ENCODE assay signal across 2 cellular contexts in the genomic region with DNA sequence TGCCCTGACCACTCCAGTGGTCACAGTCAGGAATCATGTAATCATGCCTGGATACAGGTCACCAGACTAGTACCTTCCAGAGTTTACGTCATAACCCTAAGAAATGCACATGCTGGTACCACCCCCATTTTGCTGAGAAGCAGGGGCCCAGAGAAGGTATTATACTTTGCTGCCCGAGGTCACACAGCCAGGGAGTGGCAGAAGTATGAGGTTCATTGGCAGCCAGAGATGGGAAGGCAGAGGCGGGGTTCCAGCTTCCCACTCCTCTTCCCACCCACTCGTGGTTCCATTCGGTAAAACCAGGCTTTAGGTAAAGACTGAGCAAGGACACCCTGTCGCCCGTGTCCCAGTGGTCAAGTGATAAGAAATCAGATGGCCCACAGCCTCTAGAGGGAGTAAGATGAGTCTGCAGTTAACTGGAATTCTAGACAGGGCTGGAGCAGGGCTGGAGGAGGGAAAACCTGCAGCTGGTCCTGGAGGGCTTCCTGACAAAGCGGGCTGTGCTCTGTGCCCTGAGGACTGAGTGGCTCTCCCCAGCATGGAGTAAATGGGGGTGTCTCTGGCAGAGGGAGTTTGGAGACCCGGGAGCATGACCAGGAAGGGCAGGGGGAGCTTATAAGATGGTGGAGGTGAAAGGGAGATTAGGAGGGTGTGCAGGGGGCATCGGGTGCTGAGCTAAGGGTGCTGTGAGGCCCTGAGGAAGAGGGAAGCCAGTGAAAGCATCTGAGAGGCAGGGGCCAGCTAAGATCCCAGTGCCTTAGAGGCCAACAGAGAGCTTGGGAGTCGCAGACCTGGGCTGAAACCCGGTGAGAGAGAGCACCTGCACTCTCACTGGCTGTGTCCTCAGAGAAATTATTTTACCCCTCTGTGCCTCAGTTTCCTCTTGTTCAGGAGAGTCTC.
TF ChIP-seq lines count a peak whose summit lies in the region.

No MANE protein-coding gene starts in this region.

TF ChIP-seq in H1, 55 proteins besides CTCF, POLR2A, EP300 and RAD21 (continued from another document):
- TF ChIP-seq NRF1 (IDR thresholded peaks at IDR 0.05; ENCODE audit: low read depth, low read length) (no peak), YY1 (IDR thresholded peaks at IDR 0.05; ENCODE audit: low read depth, low read length) (no peak), TCF12 (IDR thresholded peaks at IDR 0.05; ENCODE audit: low read depth, low read length) (no peak), RBBP5 (IDR thresholded peaks at IDR 0.05; ENCODE audit: borderline replicate concordance, low read depth, low read length) (0 out of 2 replicates have a peak, but pooled peaks have one; percentile 15), BACH1 (IDR thresholded peaks at IDR 0.05; ENCODE audit: low read length) (peak; percentile 78), CTBP2 (IDR thresholded peaks at IDR 0.05; ENCODE audit: borderline replicate concordance, insufficient read depth, insufficient read length, low read length) (no peak)
TF ChIP-seq in H1: peak in this region for 3.

TF ChIP-seq in neural cell, 6 proteins besides CTCF, POLR2A, EP300 and RAD21 (continued from another document):
- TF ChIP-seq SMC3 (conservative IDR thresholded peaks at IDR 0.05; ENCODE audit: poor library complexity) (no peak), MXI1 (conservative IDR thresholded peaks at IDR 0.05; ENCODE audit: poor library complexity, severe bottlenecking) (no peak), TAF1 (IDR thresholded peaks at IDR 0.05; ENCODE audit: low read depth) (no peak), EZH2 (IDR thresholded peaks at IDR 0.05; ENCODE audit: borderline replicate concordance, insufficient read depth, low read length, poor library complexity, severe bottlenecking) (no peak)
- TF ChIP-seq, protein P1, sequence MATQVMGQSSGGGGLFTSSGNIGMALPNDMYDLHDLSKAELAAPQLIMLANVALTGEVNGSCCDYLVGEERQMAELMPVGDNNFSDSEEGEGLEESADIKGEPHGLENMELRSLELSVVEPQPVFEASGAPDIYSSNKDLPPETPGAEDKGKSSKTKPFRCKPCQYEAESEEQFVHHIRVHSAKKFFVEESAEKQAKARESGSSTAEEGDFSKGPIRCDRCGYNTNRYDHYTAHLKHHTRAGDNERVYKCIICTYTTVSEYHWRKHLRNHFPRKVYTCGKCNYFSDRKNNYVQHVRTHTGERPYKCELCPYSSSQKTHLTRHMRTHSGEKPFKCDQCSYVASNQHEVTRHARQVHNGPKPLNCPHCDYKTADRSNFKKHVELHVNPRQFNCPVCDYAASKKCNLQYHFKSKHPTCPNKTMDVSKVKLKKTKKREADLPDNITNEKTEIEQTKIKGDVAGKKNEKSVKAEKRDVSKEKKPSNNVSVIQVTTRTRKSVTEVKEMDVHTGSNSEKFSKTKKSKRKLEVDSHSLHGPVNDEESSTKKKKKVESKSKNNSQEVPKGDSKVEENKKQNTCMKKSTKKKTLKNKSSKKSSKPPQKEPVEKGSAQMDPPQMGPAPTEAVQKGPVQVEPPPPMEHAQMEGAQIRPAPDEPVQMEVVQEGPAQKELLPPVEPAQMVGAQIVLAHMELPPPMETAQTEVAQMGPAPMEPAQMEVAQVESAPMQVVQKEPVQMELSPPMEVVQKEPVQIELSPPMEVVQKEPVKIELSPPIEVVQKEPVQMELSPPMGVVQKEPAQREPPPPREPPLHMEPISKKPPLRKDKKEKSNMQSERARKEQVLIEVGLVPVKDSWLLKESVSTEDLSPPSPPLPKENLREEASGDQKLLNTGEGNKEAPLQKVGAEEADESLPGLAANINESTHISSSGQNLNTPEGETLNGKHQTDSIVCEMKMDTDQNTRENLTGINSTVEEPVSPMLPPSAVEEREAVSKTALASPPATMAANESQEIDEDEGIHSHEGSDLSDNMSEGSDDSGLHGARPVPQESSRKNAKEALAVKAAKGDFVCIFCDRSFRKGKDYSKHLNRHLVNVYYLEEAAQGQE (IDR thresholded peaks at IDR 0.05; ENCODE audit: borderline replicate concordance): no peak
